Comparison of ENCODE assay signal across 8 cellular contexts in the genomic region with DNA sequence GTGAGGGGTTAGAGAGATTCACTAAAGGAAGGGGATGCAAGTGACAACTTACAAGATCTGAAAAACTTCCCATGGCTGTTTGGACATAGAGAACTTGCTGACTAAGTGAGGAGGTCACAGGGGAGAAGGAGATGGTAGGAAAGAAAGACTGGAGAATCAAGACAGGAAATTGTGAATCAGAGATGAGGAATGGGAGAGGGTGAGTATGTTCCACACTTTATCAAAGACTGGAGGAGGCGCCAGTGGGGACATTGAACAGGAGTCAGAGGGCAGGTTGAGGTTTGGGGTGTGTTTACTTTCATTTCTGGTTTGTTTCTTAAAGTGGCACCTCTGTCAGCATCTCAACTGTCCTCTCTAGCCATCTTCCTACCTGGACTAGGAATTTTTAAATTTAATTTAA. TPM values are rescaled to one million over a fixed set of nuclear protein-coding genes. Genes with fewer than 3 reads are reported as not detected.
A peak's percentile ranks its signal among the peaks of the same experiment; 100 is the strongest.
DNase-seq lines count a peak whose midpoint lies in the region; ATAC-seq, FAIRE-seq and TF ChIP-seq lines count a peak whose summit lies in the region.
"Not testable (repeated sequence)": the region's sequence is repeated elsewhere in the genome, so short reads cannot be mapped to it uniquely, and the experiment has no call there.

No MANE protein-coding gene starts in this region.

- not testable (repeated sequence) for H3K4me1 Mint-ChIP-seq in activated naive CD4-positive, alpha-beta T cell treated with anti-CD3 and anti-CD28 coated beads, Interleukin-2, amount 50 U/mL, for 24 hours

- H3K9me3 ChIP-seq in mucosa of descending colon = not testable (repeated sequence)

- H3K36me3 Mint-ChIP-seq in activated naive CD4-positive, alpha-beta T cell treated with anti-CD3 and anti-CD28 coated beads, Interleukin-2, amount 50 U/mL, for 24 hours = not testable (repeated sequence)

- TF ChIP-seq CTCF in choroid plexus epithelial cell (conservative IDR thresholded peaks at IDR 0.05; ENCODE audit: low read depth, low read length); fibroblast of villous mesenchyme (IDR thresholded peaks at IDR 0.05; ENCODE audit: insufficient read depth, low read depth, low read length); mucosa of descending colon (IDR thresholded peaks at IDR 0.05): not testable (repeated sequence)

- DNase-seq in A172 (ENCODE audit: low spot score) (peak; percentile 87), EL (peak; percentile 83), HS-5 (ENCODE audit: low read depth) (peak; percentile 18), RCC 7860 (ENCODE audit: low spot score) (peak; percentile 68), choroid plexus epithelial cell (ENCODE audit: low read depth) (peak; percentile 93), fibroblast of villous mesenchyme (ENCODE audit: low read depth) (peak; percentile 69)
- not testable (repeated sequence) for DNase-seq in mucosa of descending colon

- H3K9me3 Mint-ChIP-seq in activated naive CD4-positive, alpha-beta T cell treated with anti-CD3 and anti-CD28 coated beads, Interleukin-2, amount 50 U/mL, for 24 hours = not testable (repeated sequence)

- H3K4me3 Mint-ChIP-seq in activated naive CD4-positive, alpha-beta T cell treated with anti-CD3 and anti-CD28 coated beads, Interleukin-2, amount 50 U/mL, for 24 hours = not testable (repeated sequence)

- intact Hi-C loops in mucosa of descending colon (cut with DNase I, micrococcal nuclease) = not testable (repeated sequence)

- not testable (repeated sequence) for H3K4me1 ChIP-seq in mucosa of descending colon (ENCODE audit: low read depth)

- ATAC-seq in mucosa of descending colon = peak; percentile 13

- not testable (repeated sequence) for H3K36me3 ChIP-seq in mucosa of descending colon (ENCODE audit: low read depth)

- not testable (repeated sequence) for H3K4me3 ChIP-seq in choroid plexus epithelial cell (ENCODE audit: low read depth, low read length); fibroblast of villous mesenchyme (ENCODE audit: low read depth, low read length); mucosa of descending colon

- FAIRE-seq in RCC 7860 (lab: Jason Lieb, UNC) = not testable (repeated sequence)

- peak overlapping the region; percentile 10 for H3K27ac Mint-ChIP-seq in activated naive CD4-positive, alpha-beta T cell treated with anti-CD3 and anti-CD28 coated beads, Interleukin-2, amount 50 U/mL, for 24 hours

- H3K27me3 Mint-ChIP-seq in activated naive CD4-positive, alpha-beta T cell treated with anti-CD3 and anti-CD28 coated beads, Interleukin-2, amount 50 U/mL, for 24 hours = not testable (repeated sequence)

RNA-seq across cellular contexts. Expression of a gene that starts 24.5 kb away (rescaled TPM):
- total RNA-seq in A172 (2014; rRNA removed; shearing (Covaris generic)) = 11.1 and 19.3 TPM in 2 replicates
- total RNA-seq in fibroblast of villous mesenchyme (10.0 and 16.8 TPM in 2 replicates), mucosa of descending colon (10 to 100 TPM in 2 of 3 donors, 1 to 10 TPM in 1; 9.8 to 19.7 (median 13.2) TPM)

RNA-seq across cellular contexts. Expression of a gene that starts 59.2 kb away (rescaled TPM):
- 17.4 and 18.4 TPM in 2 replicates for total RNA-seq in A172 (2014; rRNA removed; shearing (Covaris generic))
- total RNA-seq in fibroblast of villous mesenchyme = 13.2 and 16.8 TPM in 2 replicates
- 10 to 100 TPM; 29.2 to 43.3 (median 36.5) TPM for total RNA-seq in mucosa of descending colon
